Comparison of ENCODE assay signal across 20 cellular contexts in genomic region chrX:68912113-68912980, GRCh38.
A peak's percentile ranks its signal among the peaks of the same experiment; 100 is the strongest.
DNase-seq lines count a peak whose midpoint lies in the region; ATAC-seq and TF ChIP-seq lines count a peak whose summit lies in the region.
"Had no signal": no experiment of that assay in that cellular context is flagged by ENCODE, and none has a peak within 500 bp of the region (broad histone marks: within the 10 kb centered on the region; RNA-seq: fewer than 3 reads in every experiment).

No MANE protein-coding gene starts in this region.

- no peak overlapping the region for H3K18ac ChIP-seq in H9 (ENCODE audit: insufficient read length, low read depth, low read length)

- peak overlapping the region; percentile 44 for H3K4me2 ChIP-seq in H9 (ENCODE audit: insufficient read depth, insufficient read length, low read length)

- H2BK12ac ChIP-seq in H9 (ENCODE audit: insufficient read length, low read depth, low read length) = no peak overlapping the region

- no peaks in the 10 kb centered on the region for H4K20me1 ChIP-seq in H9 (ENCODE audit: control insufficient read depth, insufficient read depth, insufficient read length)

- H4K91ac ChIP-seq in H9 (ENCODE audit: insufficient read length, low read depth, low read length) = no peak overlapping the region

- no peak for TF ChIP-seq CTCF in H9 (conservative IDR thresholded peaks at IDR 0.05)

- no peak overlapping the region for H3K27ac ChIP-seq in H9 (ENCODE audit: insufficient read length, low read depth, low read length)
- H3K27ac ChIP-seq: WERI-Rb-1 had no signal

- peak overlapping the region in 2 of 3 experiments; percentile 49 to 93; a peak in 3 of 7 replicates for H3K27ac Mint-ChIP-seq in H9
- H3K27ac Mint-ChIP-seq in activated T-cell treated with anti-CD3 and anti-CD28 coated beads, Interleukin-2, amount 50 U/mL, for 24 hours = no peak overlapping the region
- H3K27ac Mint-ChIP-seq: B cell; stimulated activated naive CD8-positive, alpha-beta T cell treated with anti-CD3 and anti-CD28 coated beads, Interleukin-15, amount 100 ng/mL, for 72 hours; T-cell had no signal

- H3K56ac ChIP-seq in H9 (ENCODE audit: insufficient read length, low read depth, low read length) = no peak overlapping the region

- H4K8ac ChIP-seq in H9 (replicated peaks; ENCODE audit: insufficient read length, low read depth, low read length) = no peak overlapping the region

- ATAC-seq in HG03045 (IDR thresholded peaks at IDR 0.05; ENCODE audit: unreplicated experiment) (no peak), HG03439 (IDR thresholded peaks at IDR 0.05; ENCODE audit: unreplicated experiment) (no peak)
- ATAC-seq: HCT116; left lobe of liver; stimulated activated naive CD8-positive, alpha-beta T cell treated with anti-CD3 and anti-CD28 coated beads, Interleukin-15, amount 100 ng/mL, for 72 hours; T-cell had no signal

- DNase-seq in H9 (peak; percentile 59), brain pericyte (ENCODE audit: low read depth, low spot score) (peak; percentile 48), islet precursor cell (peak; percentile 81), retina (peak; percentile 77), foreskin melanocyte (no peak)
- no peak for DNase-seq in activated T-cell treated with anti-CD3 and anti-CD28 coated beads, Interleukin-2, amount 50 U/mL, for 24 hours
- DNase-seq: activated naive CD4-positive, alpha-beta T cell treated with Interleukin-2 at 50 U/mL for 16 hours; DMS153; Karpas-422; naive B cell; NCI-H146; NCI-H526; stimulated activated naive CD8-positive, alpha-beta T cell treated with anti-CD3 and anti-CD28 coated beads, Interleukin-15, amount 100 ng/mL, for 72 hours; T-cell; WERI-Rb-1 had no signal

- no peak overlapping the region for H3K9ac ChIP-seq in H9 (ENCODE audit: extremely low read depth, insufficient read length, low read length)

- no peak overlapping the region for H2BK120ac ChIP-seq in H9 (ENCODE audit: low read depth, low read length, poor library complexity, severe bottlenecking)

- no peak overlapping the region for H3K4ac ChIP-seq in H9 (ENCODE audit: low read depth, low read length)

- H3K23me2 ChIP-seq in H9 (ENCODE audit: insufficient read length, low read depth, low read length, poor library complexity, severe bottlenecking) = no peaks in the 10 kb centered on the region

- H2BK5ac ChIP-seq in H9 (ENCODE audit: insufficient read length, low read length) = no peak overlapping the region

- H3K36me3 Mint-ChIP-seq in H9 (ENCODE audit: insufficient read depth in 1 of 3, low read depth in 3 of 3) = peaks cover 0 to 2% (median 0%) of the 10 kb centered on the region in 3 experiments; a peak in 2 of 7 replicates
- H3K36me3 Mint-ChIP-seq in activated T-cell treated with anti-CD3 and anti-CD28 coated beads, Interleukin-2, amount 50 U/mL, for 24 hours (ENCODE audit: low read depth) = no peaks in the 10 kb centered on the region
- H3K36me3 Mint-ChIP-seq: naive B cell, T-cell had no signal

- H3K9me3 ChIP-seq in H9 (ENCODE audit: control insufficient read depth, low read depth, low read length) = peaks cover 6% of the 10 kb centered on the region

- WGBS in H9 (ENCODE audit: extremely low coverage, insufficient read length, low lambda C conversion rate) = no CpG with 5 or more reads among the region's 41 CpGs

- no peaks in the 10 kb centered on the region for H3K79me2 ChIP-seq in H9 (ENCODE audit: insufficient read depth, low read length)

- peak overlapping the region; percentile 39 for H3K14ac ChIP-seq in H9 (ENCODE audit: insufficient read depth, low read length)

- no peaks in the 10 kb centered on the region; the same call in 1 of the 2 replicates for H3K27me3 ChIP-seq in H9 (ENCODE audit: insufficient read depth, low read length)

- peaks cover 16% of the 10 kb centered on the region for H3K27me3 Mint-ChIP-seq in H9 (ENCODE audit: low read depth)
- peaks cover 37% of the 10 kb centered on the region for H3K27me3 Mint-ChIP-seq in activated T-cell treated with anti-CD3 and anti-CD28 coated beads, Interleukin-2, amount 50 U/mL, for 24 hours

- H2BK20ac ChIP-seq in H9 (ENCODE audit: low read depth, low read length, poor library complexity, severe bottlenecking) = no peak overlapping the region

- no peak overlapping the region for H2AFZ ChIP-seq in H9 (ENCODE audit: low read length)

- peaks cover 14 to 49% of the 10 kb centered on the region in 2 experiments for H3K4me1 Mint-ChIP-seq in H9
- no peaks in the 10 kb centered on the region for H3K4me1 Mint-ChIP-seq in activated T-cell treated with anti-CD3 and anti-CD28 coated beads, Interleukin-2, amount 50 U/mL, for 24 hours (ENCODE audit: low read depth)
- H3K4me1 Mint-ChIP-seq: B cell, T-cell had no signal

- no peak overlapping the region for H3T11ph ChIP-seq in H9 (ENCODE audit: low read length)

- H3K4me1 ChIP-seq in H9 (ENCODE audit: insufficient read depth, low read length) = peaks cover 8% of the 10 kb centered on the region; the same call in 1 of the 2 replicates

- no peak overlapping the region for H3K23ac ChIP-seq in H9 (ENCODE audit: insufficient read length, low read depth, low read length)

- H3K4me3 Mint-ChIP-seq in H9 = peak overlapping the region in 1 of 2 experiments; percentile 64; a peak in 3 of 5 replicates
- no peak overlapping the region for H3K4me3 Mint-ChIP-seq in activated T-cell treated with anti-CD3 and anti-CD28 coated beads, Interleukin-2, amount 50 U/mL, for 24 hours
- H3K4me3 Mint-ChIP-seq: B cell; naive B cell; stimulated activated naive CD8-positive, alpha-beta T cell treated with anti-CD3 and anti-CD28 coated beads, Interleukin-15, amount 100 ng/mL, for 72 hours; T-cell had no signal

- H3K79me1 ChIP-seq in H9 (ENCODE audit: insufficient read depth, low read depth, low read length, poor library complexity, severe bottlenecking) = no peaks in the 10 kb centered on the region

- H4K5ac ChIP-seq in H9 (ENCODE audit: insufficient read length, low read depth, low read length) = no peak overlapping the region

- H2AK5ac ChIP-seq in H9 (ENCODE audit: insufficient read length, low read length) = no peak overlapping the region

- no peak overlapping the region for H2BK15ac ChIP-seq in H9 (ENCODE audit: low read depth, low read length)

- H3K9me3 Mint-ChIP-seq in H9 = peaks cover 70 to 80% of the 10 kb centered on the region in 2 experiments
- no peaks in the 10 kb centered on the region for H3K9me3 Mint-ChIP-seq in activated T-cell treated with anti-CD3 and anti-CD28 coated beads, Interleukin-2, amount 50 U/mL, for 24 hours
- H3K9me3 Mint-ChIP-seq: stimulated activated naive CD8-positive, alpha-beta T cell treated with anti-CD3 and anti-CD28 coated beads, Interleukin-15, amount 100 ng/mL, for 72 hours; T-cell had no signal

Comparison
In these comparisons a context has a peak if more than half of its experiments do, and no peak if none do; other contexts are left out.
1. DNase-seq: peak in H9 (single experiment), brain pericyte (single experiment), islet precursor cell (single experiment) and retina (single experiment); none in foreskin melanocyte (single experiment) and activated T-cell treated with anti-CD3 and anti-CD28 coated beads, Interleukin-2, amount 50 U/mL, for 24 hours (single experiment).